ENCODE assay signal across 8 cellular contexts in the genomic region with DNA sequence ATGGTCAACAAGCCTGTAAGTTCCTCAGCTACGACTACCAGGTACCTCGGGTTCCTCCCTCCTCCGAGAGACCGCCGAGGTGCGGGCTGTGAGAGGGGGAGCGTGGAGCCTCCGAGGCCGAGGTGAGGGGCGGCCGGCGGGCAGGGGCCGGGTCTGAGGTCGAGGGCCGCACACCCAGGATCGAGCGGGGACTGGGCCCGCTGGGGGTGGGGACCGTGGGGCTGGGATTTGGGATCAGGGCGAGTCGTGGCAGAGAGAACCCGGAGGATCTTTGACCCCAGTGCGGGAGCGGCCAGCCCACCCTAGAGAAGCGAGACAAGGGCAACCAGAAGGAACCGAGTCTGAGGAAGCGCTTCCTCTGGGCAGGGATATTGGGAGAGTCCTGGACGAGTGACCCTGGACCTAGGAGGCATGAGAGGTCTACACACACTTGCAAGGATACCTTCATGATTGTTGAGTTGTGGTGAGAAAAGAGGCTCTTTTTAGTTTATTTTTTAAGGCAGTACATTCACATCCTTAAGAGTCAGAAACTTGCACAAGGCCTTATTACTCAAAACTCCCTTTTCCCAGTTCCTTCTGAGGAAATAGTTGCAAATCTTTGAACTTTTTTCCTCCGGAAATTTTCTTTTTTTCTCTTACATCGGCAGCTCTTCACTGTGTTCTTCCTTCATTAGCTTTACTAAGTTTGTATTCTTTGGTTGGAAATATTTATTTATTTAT. TPM values are rescaled to one million over a fixed set of nuclear protein-coding genes. Genes with fewer than 3 reads are reported as not detected.
DNase-seq lines count a peak whose midpoint lies in the region; ATAC-seq, FAIRE-seq and TF ChIP-seq lines count a peak whose summit lies in the region.

No MANE protein-coding gene starts in this region.

- H3K36me3 ChIP-seq in SK-N-MC (ENCODE audit: insufficient read depth, low read length) (no peaks in the 10 kb centered on the region), ovary (no peaks in the 10 kb centered on the region)

- DNase-seq in GM12891 (ENCODE audit: insufficient read length, low spot score) (no peak), SK-N-MC (ENCODE audit: low read depth, low spot score) (no peak), fibroblast of mammary gland (ENCODE audit: low read depth) (peak; percentile 31), ovary (no peak), pons (ENCODE audit: low spot score) (no peak), ecto neural progenitor cell (ENCODE audit: low spot score) (no peak), NCI-H2227 (lab: John Stamatoyannopoulos, UW; ENCODE audit: unreplicated experiment) (no peak)

- no peak for ATAC-seq in HG02763 (IDR thresholded peaks at IDR 0.05; ENCODE audit: unreplicated experiment)

- H3K9me3 ChIP-seq in SK-N-MC (ENCODE audit: low read depth, low read length) (no peaks in the 10 kb centered on the region), ovary (no peaks in the 10 kb centered on the region)

- TF ChIP-seq EP300 in ovary (IDR thresholded peaks at IDR 0.05): no peak

- peak; percentile 80 for FAIRE-seq in GM12891 (lab: Jason Lieb, UNC)

- H3K4me1 ChIP-seq in ovary (ENCODE audit: insufficient read depth): peaks cover 2% of the 10 kb centered on the region

- no peak overlapping the region for H3K9ac ChIP-seq in SK-N-MC (ENCODE audit: insufficient read length)

- WGBS in ovary, 3 donors: 2 to 3% (median 3%) methylated on average over 29 to 30 of the region's 30 CpGs

- H3K27me3 ChIP-seq in ovary: no peaks in the 10 kb centered on the region

- TF ChIP-seq CTCF in fibroblast of mammary gland (conservative IDR thresholded peaks at IDR 0.05; ENCODE audit: control insufficient read depth, insufficient read depth, low read depth, low read length): no peak
- TF ChIP-seq CTCF in ovary (IDR thresholded peaks at IDR 0.05): no peak

- TF ChIP-seq POLR2A in GM12891 (IDR thresholded peaks at IDR 0.05; ENCODE audit: low read depth, low read length) (no peak), ovary (IDR thresholded peaks at IDR 0.05) (peak; percentile 73)

- intact Hi-C loops in ovary (cut with DNase I): loop anchor here in 1 of 4 donors (2.0 to 5.0 kb wide), 3 partner anchors 16 to 655 kb away; a partner anchor contains a TSS

- H3K4me3 ChIP-seq in SK-N-MC: peak overlapping the region; percentile 85
- peak overlapping the region; percentile 69 for H3K4me3 ChIP-seq in fibroblast of mammary gland (ENCODE audit: control insufficient read depth, low read depth, low read length)
- peak overlapping the region; percentile 68 for H3K4me3 ChIP-seq in ovary

- H3K27ac ChIP-seq in SK-N-MC (no peak overlapping the region), ovary (peak overlapping the region; percentile 84 to 97)

TF ChIP-seq in GM12891, 5 proteins besides CTCF, POLR2A, EP300 and RAD21:
- TF ChIP-seq PAX5 (IDR thresholded peaks at IDR 0.05; ENCODE audit: insufficient read depth, low read length, severe bottlenecking) (no peak), POLR2AphosphoS5 (IDR thresholded peaks at IDR 0.05; ENCODE audit: low read depth, low read length) (no peak), SPI1 (IDR thresholded peaks at IDR 0.05; ENCODE audit: low read depth, low read length) (no peak), POU2F2 (IDR thresholded peaks at IDR 0.05; ENCODE audit: low read depth, low read length) (no peak), TAF1 (IDR thresholded peaks at IDR 0.05; ENCODE audit: low read depth, low read length) (no peak)

RNA-seq across cellular contexts. Expression of a gene that starts 0.4 kb away (rescaled TPM):
- 0.83 TPM for polyA plus RNA-seq in GM12891 (2012; ENCODE audit: low read depth, missing spikeins)
- 10 to 100 TPM in 2 of 7 donors, 1 to 10 TPM in 5; 6.4 to 30.1 (median 8.7) TPM for total RNA-seq in ovary
- polyA plus RNA-seq in ovary: 1 to 10 TPM; 6.4 to 8.2 TPM

RNA-seq across cellular contexts. Expression of a gene that starts 28.3 kb away (rescaled TPM):
- polyA plus RNA-seq in GM12891 (2012; ENCODE audit: low read depth, missing spikeins): 143 TPM
- total RNA-seq in ovary: 100 to 1,000 TPM; 100 to 220 (median 185) TPM
- 100 to 1,000 TPM in 1 of 2 donors, 10 to 100 TPM in 1; 95.1 to 121 TPM for polyA plus RNA-seq in ovary
